Comparison of ENCODE assay signal across 8 cellular contexts in the genomic region with DNA sequence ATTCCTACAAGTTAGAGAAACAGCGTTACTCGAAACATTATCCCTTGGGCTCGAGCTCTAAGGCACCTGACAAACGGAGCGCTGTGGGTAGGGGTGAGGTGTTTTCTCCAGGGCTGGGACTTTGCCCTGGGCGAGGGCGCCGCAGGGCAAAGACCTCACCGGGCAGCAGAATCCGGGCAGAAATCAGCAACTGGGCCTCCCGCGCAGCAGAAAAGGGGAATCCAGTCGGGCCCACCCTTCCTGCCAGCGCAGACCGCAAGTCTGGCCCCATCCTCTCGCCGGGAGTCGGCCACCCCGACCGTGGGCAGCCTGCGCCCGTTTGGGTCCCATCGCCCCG.
A peak's percentile ranks its signal among the peaks of the same experiment; 100 is the strongest.
DNase-seq lines count a peak whose midpoint lies in the region; ATAC-seq, FAIRE-seq and TF ChIP-seq lines count a peak whose summit lies in the region.

No MANE protein-coding gene starts in this region.

- TF ChIP-seq CTCF in AG04449 (IDR thresholded peaks at IDR 0.05; ENCODE audit: insufficient read depth, low read length, missing control alignments) (no peak), GM12864 (IDR thresholded peaks at IDR 0.05; ENCODE audit: low read depth, low read length, missing control alignments) (no peak)

- H3K27me3 ChIP-seq in NT2/D1 (ENCODE audit: insufficient read depth, insufficient read length) (no peaks in the 10 kb centered on the region), mucosa of stomach (ENCODE audit: control insufficient read depth, insufficient read depth, low read length) (no peaks in the 10 kb centered on the region)

- H3K4me1 ChIP-seq in NT2/D1 (ENCODE audit: insufficient read depth, insufficient read length) (no peaks in the 10 kb centered on the region), mucosa of stomach (ENCODE audit: control insufficient read depth, insufficient read depth, low read length) (no peaks in the 10 kb centered on the region)

- peak overlapping the region; percentile 72 for H3K4me3 Mint-ChIP-seq in dendritic cell treated with granulocyte-macrophage colony-stimulating factor and Interleukin-4, amounts not matched to agents 40 ng/mL and 50 ng/mL, for 4 days

- H3K9me3 ChIP-seq in NT2/D1 (ENCODE audit: insufficient read depth, low read length) (no peaks in the 10 kb centered on the region), mucosa of stomach (ENCODE audit: control insufficient read depth, low read length) (no peaks in the 10 kb centered on the region)

- peaks cover 29% of the 10 kb centered on the region for H3K36me3 ChIP-seq in NT2/D1 (ENCODE audit: insufficient read depth, insufficient read length, low read length)
- no peaks in the 10 kb centered on the region for H3K36me3 ChIP-seq in mucosa of stomach (ENCODE audit: control insufficient read depth, insufficient read depth, low read length)

- no peak for FAIRE-seq in RCC 7860 (lab: Jason Lieb, UNC)

- H3K9me3 Mint-ChIP-seq in dendritic cell treated with granulocyte-macrophage colony-stimulating factor and Interleukin-4, amounts not matched to agents 40 ng/mL and 50 ng/mL, for 4 days: no peaks in the 10 kb centered on the region

- intact Hi-C loops in dendritic cell treated with granulocyte-macrophage colony-stimulating factor and Interleukin-4, amounts not matched to agents 40 ng/mL and 50 ng/mL, for 4 days (cut with micrococcal nuclease): loop anchor here (10.0 kb wide), 1 partner anchor 309 kb away; no protein-coding TSS in a partner anchor

- POLR2A ChIA-PET in AG04449 (lab: Yijun Ruan, JAX): no interaction called here

- H3K4me3 ChIP-seq in AG04449 (ENCODE audit: low read depth, low read length) (peak overlapping the region; percentile 88), GM12864 (ENCODE audit: low read depth, low read length) (peak overlapping the region; percentile 68), NT2/D1 (ENCODE audit: insufficient read length, low read depth) (peak overlapping the region; percentile 80), mucosa of stomach (ENCODE audit: low read length) (peak overlapping the region; percentile 69)

- peaks cover 24% of the 10 kb centered on the region for H3K4me1 Mint-ChIP-seq in dendritic cell treated with granulocyte-macrophage colony-stimulating factor and Interleukin-4, amounts not matched to agents 40 ng/mL and 50 ng/mL, for 4 days (ENCODE audit: low read depth)

- CTCF ChIA-PET in AG04449 (lab: Yijun Ruan, JAX): interaction anchor here (2.9 to 3.8 kb wide), 2 partner anchors 18 to 173 kb away, joined by 13 to 22 read pairs; no protein-coding TSS in a partner anchor

- ATAC-seq in HG03280 (IDR thresholded peaks at IDR 0.05; ENCODE audit: unreplicated experiment) (no peak), GM18505 (IDR thresholded peaks at IDR 0.05; ENCODE audit: unreplicated experiment) (no peak)

- H3K36me3 Mint-ChIP-seq in dendritic cell treated with granulocyte-macrophage colony-stimulating factor and Interleukin-4, amounts not matched to agents 40 ng/mL and 50 ng/mL, for 4 days (ENCODE audit: low read depth): peaks cover 31% of the 10 kb centered on the region

- no peak for TF ChIP-seq POLR2A in GM18505 (IDR thresholded peaks at IDR 0.05; ENCODE audit: borderline replicate concordance, extremely low read depth, insufficient read depth, insufficient read length)

- H3K27me3 Mint-ChIP-seq in dendritic cell treated with granulocyte-macrophage colony-stimulating factor and Interleukin-4, amounts not matched to agents 40 ng/mL and 50 ng/mL, for 4 days: no peaks in the 10 kb centered on the region

- H3K27ac Mint-ChIP-seq in dendritic cell treated with granulocyte-macrophage colony-stimulating factor and Interleukin-4, amounts not matched to agents 40 ng/mL and 50 ng/mL, for 4 days: no peak overlapping the region

- DNase-seq in AG04449 (ENCODE audit: low read depth, low spot score) (no peak), GM12864 (ENCODE audit: low read depth) (no peak), NT2/D1 (ENCODE audit: low read depth, low spot score) (no peak), RCC 7860 (ENCODE audit: low spot score) (no peak)

- H3K9ac ChIP-seq in NT2/D1 (ENCODE audit: insufficient read length, low read depth): peak overlapping the region; percentile 93
- peak overlapping the region; percentile 62 for H3K9ac ChIP-seq in mucosa of stomach (ENCODE audit: low read length)
